In genomic region chr10:79948976-79949722, GRCh38 we compare ENCODE assay signal across 17 cellular contexts. TPM values are rescaled to one million over a fixed set of nuclear protein-coding genes. Genes with fewer than 3 reads are reported as not detected.
DNase-seq lines count a peak whose midpoint lies in the region; ATAC-seq and TF ChIP-seq lines count a peak whose summit lies in the region.
"Had no signal": no experiment of that assay in that cellular context is flagged by ENCODE, and none has a peak within 500 bp of the region (broad histone marks: within the 10 kb centered on the region; RNA-seq: fewer than 3 reads in every experiment).

Gene SFTPD (minus strand): TSS chr10:79949105. CDS start chr10:79946659, 2,446 bp downstream.

- WGBS in thyroid gland, 2 donors: 57 to 64% methylated on average over 3 of the region's 3 CpGs
- WGBS in transverse colon (ENCODE audit: low coverage in 1 of 2), 2 donors: 56 to 72% methylated on average over 2 to 3 of the region's 3 CpGs

- TF ChIP-seq POLR2A in thyroid gland (IDR thresholded peaks at IDR 0.05): no peak
- TF ChIP-seq POLR2A in transverse colon (IDR thresholded peaks at IDR 0.05): no peak

- no peaks in the 10 kb centered on the region for H3K9me2 ChIP-seq in PC-9 (ENCODE audit: insufficient read depth)

- DNase-seq in PC-9 (peak; percentile 71 to 96), fibroblast of villous mesenchyme (ENCODE audit: low read depth) (peak; percentile 11), thyroid gland (peak; percentile 57 to 66), transverse colon (no peak)
- no peak for DNase-seq in CD8-positive, alpha-beta memory T cell
- DNase-seq: activated CD4-positive, alpha-beta memory T cell treated with anti-CD3 and anti-CD28 coated beads for 36 hours; caudate nucleus; CD4-positive, CD25-positive, alpha-beta regulatory T cell; gastrocnemius medialis; NCI-H1417 treated with DMSO at 0.1 percent for 48 hours; testis had no signal

- peaks cover 18 to 26% (median 19%) of the 10 kb centered on the region in 5 donors for H3K9me3 Mint-ChIP-seq in CD8-positive, alpha-beta memory T cell

- H3K27me3 Mint-ChIP-seq in CD8-positive, alpha-beta memory T cell: peaks cover 4 to 13% of the 10 kb centered on the region in 2 donors
- H3K27me3 Mint-ChIP-seq: memory B cell had no signal

- POLR2A ChIA-PET in PC-9 (lab: Charles Lee; ENCODE audit: unreplicated experiment): interaction anchor here (0.6 kb wide), 1 partner anchor 130 kb away, joined by 3 read pairs; no protein-coding TSS in a partner anchor
- POLR2A ChIA-PET in CD8-positive, alpha-beta memory T cell (lab: Charles Lee): no interaction called here

- no peaks in the 10 kb centered on the region for H4K20me1 ChIP-seq in PC-9 (ENCODE audit: insufficient read depth)

- H3K4me1 ChIP-seq in PC-9 (replicated peaks; ENCODE audit: insufficient read depth): peaks cover 27% of the 10 kb centered on the region
- peaks cover 0 to 13% of the 10 kb centered on the region in 2 donors for H3K4me1 ChIP-seq in thyroid gland
- H3K4me1 ChIP-seq in transverse colon: no peaks in the 10 kb centered on the region
- H3K4me1 ChIP-seq in CD8-positive, alpha-beta memory T cell (ENCODE audit: insufficient read depth, low read length): no peaks in the 10 kb centered on the region
- H3K4me1 ChIP-seq: gastrocnemius medialis, testis had no signal

- H3K27ac ChIP-seq in PC-9 (no peak within 1 kb of the TSS), thyroid gland (no peak within 1 kb of the TSS), transverse colon (no peak within 1 kb of the TSS)
- H3K27ac ChIP-seq in CD8-positive, alpha-beta memory T cell (ENCODE audit: low read depth, low read length): no peak within 1 kb of the TSS
- H3K27ac ChIP-seq: gastrocnemius medialis, SK-N-MC, testis had no signal

- H2AFZ ChIP-seq in PC-9: no peak within 1 kb of the TSS

- H3K36me3 ChIP-seq in PC-9 (ENCODE audit: low read depth) (no peaks in the 10 kb centered on the region), thyroid gland (no peaks in the 10 kb centered on the region), transverse colon (no peaks in the 10 kb centered on the region)
- no peaks in the 10 kb centered on the region for H3K36me3 ChIP-seq in CD8-positive, alpha-beta memory T cell (ENCODE audit: insufficient read depth, low read length)

- TF ChIP-seq EP300 in Ishikawa (IDR thresholded peaks at IDR 0.05; ENCODE audit: borderline replicate concordance) (peak; percentile 78), transverse colon (IDR thresholded peaks at IDR 0.05; ENCODE audit: low read depth) (no peak)

- peak within 1 kb of the TSS; percentile 21 for H3K4me2 ChIP-seq in PC-9

- no peaks in the 10 kb centered on the region for H3K79me2 ChIP-seq in PC-9 (ENCODE audit: low read depth)

- H3K36me3 Mint-ChIP-seq in CD8-positive, alpha-beta memory T cell: peaks cover 0 to 5% (median 2%) of the 10 kb centered on the region in 3 donors
- H3K36me3 Mint-ChIP-seq: activated CD4-positive, alpha-beta memory T cell treated with anti-CD3 and anti-CD28 coated beads for 36 hours; CD4-positive, CD25-positive, alpha-beta regulatory T cell had no signal

- TF ChIP-seq CTCF in PC-9 (conservative IDR thresholded peaks at IDR 0.05): no peak
- no peak for TF ChIP-seq CTCF in fibroblast of villous mesenchyme (IDR thresholded peaks at IDR 0.05; ENCODE audit: insufficient read depth, low read depth, low read length)
- TF ChIP-seq CTCF in thyroid gland (IDR thresholded peaks at IDR 0.05): no peak
- TF ChIP-seq CTCF in transverse colon (IDR thresholded peaks at IDR 0.05): no peak

- H3K4me3 Mint-ChIP-seq in CD8-positive, alpha-beta memory T cell: no peak within 1 kb of the TSS
- H3K4me3 Mint-ChIP-seq: activated CD4-positive, alpha-beta memory T cell treated with anti-CD3 and anti-CD28 coated beads for 36 hours; CD4-positive, CD25-positive, alpha-beta regulatory T cell; memory B cell had no signal

- H3K9me3 ChIP-seq in PC-9 (ENCODE audit: insufficient read depth, low read depth) (no peaks in the 10 kb centered on the region; the same call in 1 of the 2 replicates), thyroid gland (no peaks in the 10 kb centered on the region), transverse colon (peaks cover 0 to 13% of the 10 kb centered on the region in 2 donors)
- no peaks in the 10 kb centered on the region for H3K9me3 ChIP-seq in CD8-positive, alpha-beta memory T cell (ENCODE audit: low read length)
- H3K9me3 ChIP-seq: gastrocnemius medialis, testis had no signal

- BruUV-seq in PC-9 (replicated peaks; lab: Mats Ljungman, UMichigan): no TSS peak

- ATAC-seq in HG03280 (IDR thresholded peaks at IDR 0.05; ENCODE audit: unreplicated experiment): no peak
- ATAC-seq: gastrocnemius medialis, sciatic nerve had no signal

- in situ Hi-C loops in transverse colon (cut with MboI; ENCODE audit: low pct_ligation_motif_present in 1 of 4, low pct_unique_long_range_greater_than_20kb in 1 of 4, low sequenced_read_pairs in 3 of 4): loop anchor here in 3 of 4 donors (25.0 kb wide), 1 partner anchor 387 kb away; the partner anchor contains the start of gene SFTPA2 (in 3 of the 3)

- intact Hi-C loops in PC-9 (cut with micrococcal nuclease; ENCODE audit: unreplicated experiment) (loop anchor here (2.0 kb wide), 1 partner anchor 32 kb away; no protein-coding TSS in a partner anchor), thyroid gland (cut with DNase I) (no loop called here), transverse colon (cut with DNase I; ENCODE audit: low total_unique reads) (no loop called here)

- peaks cover 10% of the 10 kb centered on the region; the same call in 1 of the 2 replicates for H3F3A ChIP-seq in PC-9 (ENCODE audit: insufficient read depth, low read depth)

- CTCF ChIA-PET in PC-9 (lab: Charles Lee): no interaction called here
- CTCF ChIA-PET in CD8-positive, alpha-beta memory T cell (lab: Charles Lee): interaction anchor here (1.0 kb wide), 1 partner anchor 10 kb away, joined by 3 read pairs; no protein-coding TSS in a partner anchor

- H3K27ac Mint-ChIP-seq in CD8-positive, alpha-beta memory T cell: no peak within 1 kb of the TSS
- H3K27ac Mint-ChIP-seq: activated CD4-positive, alpha-beta memory T cell treated with anti-CD3 and anti-CD28 coated beads for 36 hours; CD4-positive, CD25-positive, alpha-beta regulatory T cell; memory B cell had no signal

- peak; percentile 28; the same call in 1 of the 2 replicates for TF ChIP-seq RAD21 in Ishikawa (IDR thresholded peaks at IDR 0.05; ENCODE audit: low read depth)

- no peaks in the 10 kb centered on the region for H3K4me1 Mint-ChIP-seq in CD8-positive, alpha-beta memory T cell
- H3K4me1 Mint-ChIP-seq: CD4-positive, CD25-positive, alpha-beta regulatory T cell; memory B cell had no signal

- H3K27me3 ChIP-seq in PC-9 (ENCODE audit: insufficient read depth, low read depth) (peaks cover 15% of the 10 kb centered on the region; the same call in 1 of the 2 replicates), thyroid gland (no peaks in the 10 kb centered on the region), transverse colon (no peaks in the 10 kb centered on the region)
- no peaks in the 10 kb centered on the region for H3K27me3 ChIP-seq in CD8-positive, alpha-beta memory T cell (ENCODE audit: insufficient read depth, low read length, poor library complexity, severe bottlenecking)
- H3K27me3 ChIP-seq: gastrocnemius medialis, testis had no signal

- H3K4me3 ChIP-seq in PC-9 (no peak within 1 kb of the TSS), fibroblast of villous mesenchyme (ENCODE audit: low read depth, low read length) (no peak within 1 kb of the TSS), thyroid gland (replicated peaks in 1 of 3) (no peak within 1 kb of the TSS), transverse colon (no peak within 1 kb of the TSS)
- no peak within 1 kb of the TSS for H3K4me3 ChIP-seq in CD8-positive, alpha-beta memory T cell (ENCODE audit: low read length)
- H3K4me3 ChIP-seq: gastrocnemius medialis, SK-N-MC, testis had no signal

TF ChIP-seq in Ishikawa, 13 proteins besides CTCF, POLR2A, EP300 and RAD21 (continues in another document):
- no peak for TF ChIP-seq FOXM1 (IDR thresholded peaks at IDR 0.05; ENCODE audit: borderline replicate concordance, low read depth)
- TF ChIP-seq NFIC (IDR thresholded peaks at IDR 0.05): peak; percentile 86
- TF ChIP-seq EGR1 (IDR thresholded peaks at IDR 0.05): no peak
- peak; percentile 57; the same call in 1 of the 2 replicates for TF ChIP-seq YY1 (IDR thresholded peaks at IDR 0.05; ENCODE audit: low read depth)
- peak; percentile 58; the same call in 1 of the 2 replicates for TF ChIP-seq ZBTB7A (IDR thresholded peaks at IDR 0.05; ENCODE audit: low read depth)
- no peak for TF ChIP-seq TAF1 (IDR thresholded peaks at IDR 0.05; ENCODE audit: low read depth)
- peak; percentile 98 for TF ChIP-seq TEAD4 (IDR thresholded peaks at IDR 0.05)
- no peak for TF ChIP-seq REST (IDR thresholded peaks at IDR 0.05; ENCODE audit: low read depth)

RNA-seq across cellular contexts. Expression of gene SFTPD, which starts in this region (rescaled TPM):
- total RNA-seq in PC-9 (2021): 1.5 TPM in 1 of 2 replicates, not detected in the other
- total RNA-seq in fibroblast of villous mesenchyme: not detected in 2 replicates
- 10 to 100 TPM in 1 of 4 donors, 1 to 10 TPM in 3; 3.0 to 10.8 (median 5.7) TPM for total RNA-seq in thyroid gland
- not detected for total RNA-seq in transverse colon
- total RNA-seq in CD8-positive, alpha-beta memory T cell: not detected
- not detected for polyA plus RNA-seq in CD8-positive, alpha-beta memory T cell
- total RNA-seq: CD4-positive, CD25-positive, alpha-beta regulatory T cell; H4 had no signal
- polyA plus RNA-seq: CD4-positive, CD25-positive, alpha-beta regulatory T cell had no signal

Comparison
In these comparisons a context has a peak if more than half of its experiments do, and no peak if none do; other contexts are left out.
1. Peak in DNase-seq in fibroblast of villous mesenchyme; RNA of the gene not detected or under 1 TPM.
2. DNase-seq: peak in PC-9 (2 of 2) and thyroid gland (2 of 2); none in transverse colon (single experiment) and CD8-positive, alpha-beta memory T cell (0 of 5).